ENCODE assay signal across 8 cellular contexts in the genomic region with DNA sequence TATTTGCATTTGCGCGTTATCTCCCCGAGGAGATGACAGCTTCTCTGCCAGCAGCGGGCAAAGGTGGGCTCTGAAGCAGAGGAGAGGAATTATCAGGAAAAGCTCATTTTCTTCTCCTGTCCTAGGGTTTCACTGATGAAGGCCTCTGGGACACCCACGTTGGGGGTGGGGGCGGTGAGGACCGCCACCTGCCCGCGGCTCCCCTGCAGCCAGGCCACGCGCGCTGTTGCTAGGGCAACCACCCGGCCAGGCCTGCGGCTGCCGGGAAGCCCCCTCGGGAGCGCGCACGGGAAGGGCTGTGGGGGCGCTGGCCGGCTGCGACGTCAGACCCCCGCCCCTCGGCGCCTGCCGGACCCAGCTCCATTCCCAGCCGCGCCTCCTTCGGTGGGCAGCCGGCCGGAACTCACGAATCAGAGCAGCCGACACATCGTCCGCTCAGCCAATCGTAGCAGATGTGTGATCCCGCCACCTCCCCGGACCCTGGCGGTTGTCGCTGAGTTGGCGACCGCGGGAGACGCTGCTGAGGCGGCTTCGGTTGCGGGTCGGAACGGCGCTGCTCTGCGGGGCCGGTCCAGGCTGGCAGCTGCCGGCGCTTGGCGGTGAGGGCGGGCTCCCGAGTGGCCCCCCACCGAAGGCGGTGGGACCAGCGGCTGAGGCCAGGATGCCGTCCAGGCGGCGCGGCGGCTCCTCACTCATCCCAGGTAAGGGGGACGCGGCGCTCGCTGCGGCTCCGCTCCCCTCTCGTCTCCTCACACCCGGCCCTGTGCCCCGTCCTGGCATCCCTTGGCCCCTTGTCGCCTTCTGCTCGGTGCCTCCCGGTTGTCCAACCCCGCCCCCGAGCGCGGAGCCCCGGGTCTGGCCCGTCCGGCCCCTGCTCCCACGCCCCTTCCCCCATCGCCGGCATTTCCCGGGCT. TPM values are rescaled to one million over a fixed set of nuclear protein-coding genes. Genes with fewer than 3 reads are reported as not detected.
DNase-seq lines count a peak whose midpoint lies in the region; ATAC-seq and TF ChIP-seq lines count a peak whose summit lies in the region.

A gene (plus strand): TSS at position 513 of the 914 bp plus-strand sequence. CDS start 35,092 bp downstream, outside the sequence.

- peak within 1 kb of the TSS; percentile 93 for H3K27ac Mint-ChIP-seq in chondrocyte (ENCODE audit: unreplicated experiment)

- TF ChIP-seq CTCF in AG09319 (IDR thresholded peaks at IDR 0.05; ENCODE audit: low read depth, low read length) (peak; percentile 45), chondrocyte (IDR thresholded peaks at IDR 0.05) (peak; percentile 79), kidney epithelial cell (IDR thresholded peaks at IDR 0.05; ENCODE audit: insufficient read depth, low read length, poor library complexity, severe bottlenecking) (peak; percentile 57)

- H3K27me3 Mint-ChIP-seq in chondrocyte (ENCODE audit: low read depth) = no peaks in the 10 kb centered on the region

- peaks cover 31% of the 10 kb centered on the region for H3K4me1 Mint-ChIP-seq in chondrocyte (ENCODE audit: low read depth)

- no peaks in the 10 kb centered on the region for H3K9me3 Mint-ChIP-seq in chondrocyte (ENCODE audit: low read depth)

- H3K36me3 Mint-ChIP-seq in chondrocyte (ENCODE audit: low read depth) = peaks cover 3% of the 10 kb centered on the region

- peak within 1 kb of the TSS; percentile 92 for H3K4me3 Mint-ChIP-seq in chondrocyte (ENCODE audit: unreplicated experiment)

- no peaks in the 10 kb centered on the region for H3K27me3 ChIP-seq in kidney epithelial cell (ENCODE audit: control insufficient read depth, insufficient read depth, low read length)

- peak within 1 kb of the TSS; percentile 94 for H3K4me3 ChIP-seq in kidney epithelial cell (ENCODE audit: low read depth, low read length)

- H3K36me3 ChIP-seq in kidney epithelial cell (ENCODE audit: control insufficient read depth, insufficient read depth, low read length) = no peaks in the 10 kb centered on the region

- ATAC-seq in GM19023 (IDR thresholded peaks at IDR 0.05; ENCODE audit: unreplicated experiment) (peak; percentile 93), HG03196 (IDR thresholded peaks at IDR 0.05; ENCODE audit: unreplicated experiment) (peak; percentile 87)

- DNase-seq in AG09319 (ENCODE audit: extremely low read depth, low read depth) (peak; percentile 52), NCI-H345 (lab: John Stamatoyannopoulos, UW) (peak; percentile 95), chondrocyte (ENCODE audit: low spot score) (peak; percentile 97), kidney epithelial cell (ENCODE audit: low read depth) (peak; percentile 39)
- DNase-seq in activated CD4-positive, alpha-beta T cell treated with anti-CD3 and anti-CD28 coated beads for 24 hours (ENCODE audit: low read depth in 2 of 2) = peak; percentile 57 to 70
- DNase-seq in stimulated activated CD4-positive, alpha-beta T cell treated with anti-CD3 and anti-CD28 coated beads, Interleukin-15, amount 100 ng/mL, for 24 hours = peak; percentile 86

RNA-seq across cellular contexts. Expression of the gene that starts here (rescaled TPM):
- total RNA-seq in chondrocyte (28.0 to 36.5 TPM (median 30.0 TPM) in 3 replicates), kidney epithelial cell (34.4 and 42.9 TPM in 2 replicates)

Comparison
In these comparisons a context has a peak if more than half of its experiments do, and no peak if none do; other contexts are left out.
1. Peak in every context shown above with its lines: DNase-seq, ATAC-seq and H3K4me3 ChIP-seq.
2. DNase-seq: peak in every context shown above with its lines; median percentile 97 in chondrocyte; 95 in NCI-H345; 86 in stimulated activated CD4-positive, alpha-beta T cell treated with anti-CD3 and anti-CD28 coated beads, Interleukin-15, amount 100 ng/mL, for 24 hours; 64 in activated CD4-positive, alpha-beta T cell treated with anti-CD3 and anti-CD28 coated beads for 24 hours; 52 in AG09319; 39 in kidney epithelial cell.